Comparison of ENCODE assay signal across 15 cellular contexts in the genomic region with DNA sequence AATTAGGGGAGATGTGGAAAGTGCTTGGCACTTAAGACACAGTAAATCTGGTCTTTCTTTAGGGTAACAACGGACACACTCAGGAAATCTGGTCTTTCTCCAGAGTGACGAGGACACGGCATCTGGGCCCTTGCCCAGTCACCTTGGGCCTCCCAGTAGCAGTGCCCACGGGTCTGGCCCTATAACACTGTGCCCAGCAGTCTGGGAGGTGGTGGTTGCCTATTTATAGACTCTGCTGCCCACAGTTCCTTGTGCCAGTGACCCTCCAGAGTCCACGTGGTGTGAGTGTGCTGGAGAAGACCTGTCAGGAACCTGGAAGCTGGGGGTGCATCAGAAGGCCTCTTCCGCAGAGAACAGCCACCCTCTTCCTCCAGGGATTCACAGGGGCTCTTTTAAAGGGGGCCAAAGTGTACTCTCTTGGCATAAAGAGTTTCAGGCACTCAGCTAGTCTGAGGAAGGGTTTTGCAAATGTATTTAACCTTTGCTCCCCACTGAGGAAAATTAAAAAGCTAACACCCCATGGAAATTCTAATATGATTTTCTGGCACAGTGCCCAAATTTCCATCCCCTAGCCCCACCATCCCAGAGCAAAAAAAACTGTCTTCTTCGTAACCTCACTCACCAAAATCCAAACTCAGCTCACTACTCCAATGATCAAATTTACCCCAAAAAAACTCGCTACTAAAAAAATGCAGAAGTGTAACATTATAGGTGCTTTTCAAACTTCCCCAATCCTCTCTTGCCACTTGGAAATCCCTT. TPM values are rescaled to one million over a fixed set of nuclear protein-coding genes. Genes with fewer than 3 reads are reported as not detected.
"Had no signal": no experiment of that assay in that cellular context is flagged by ENCODE, and none has a peak within 500 bp of the region (broad histone marks: within the 10 kb centered on the region; RNA-seq: fewer than 3 reads in every experiment).

No MANE protein-coding gene starts in this region.

- H3K27me3 ChIP-seq: ovary had no signal

- H3K27ac ChIP-seq: coronary artery, ovary, SK-N-MC had no signal

- DNase-seq: activated B cell treated with CpG ODN at 0.5 μM for 24 hours; activated CD4-positive, alpha-beta memory T cell treated with anti-CD3 and anti-CD28 coated beads, Interleukin-2, amount 10 ng/mL, durations not matched to agents 7 days and 5 days; activated CD4-positive, alpha-beta T cell treated with anti-CD3 and anti-CD28 coated beads for 4 hours; activated naive CD4-positive, alpha-beta T cell treated with Interleukin-2 at 50 U/mL for 16 hours; activated naive CD8-positive, alpha-beta T cell treated with anti-CD3 and anti-CD28 coated beads, Interleukin-2, amount 10 ng/mL, durations not matched to agents 7 days and 5 days; activated T-cell treated with anti-CD3 and anti-CD28 coated beads, Interleukin-2, amount 50 U/mL, for 24 hours; amygdala; effector CD4-positive, alpha-beta T cell; ovary; stimulated activated naive B cell treated with anti-CD40 and anti-IgM and Interleukin-4, amounts not matched to agents 10 μg/mL and 1 μg/mL and 100 μg/mL, for 72 hours; T-cell had no signal

- ATAC-seq: stimulated activated naive B cell treated with anti-CD40 and anti-IgM and Interleukin-4, amounts not matched to agents 10 μg/mL and 1 μg/mL and 100 μg/mL, for 72 hours; T-cell had no signal

- H3K4me3 ChIP-seq: coronary artery, lung, ovary, SK-N-MC had no signal

- H3K9me3 ChIP-seq: ovary had no signal

- FAIRE-seq: frontal cortex had no signal

- H3K36me3 ChIP-seq: ovary had no signal

RNA-seq across cellular contexts. Expression of a gene that starts 15.4 kb away (rescaled TPM):
- total RNA-seq: activated B cell treated with CpG ODN at 0.5 μM for 24 hours; activated CD4-positive, alpha-beta memory T cell treated with anti-CD3 and anti-CD28 coated beads, Interleukin-2, amount 10 ng/mL, durations not matched to agents 7 days and 5 days; activated naive CD8-positive, alpha-beta T cell treated with anti-CD3 and anti-CD28 coated beads, Interleukin-2, amount 10 ng/mL, durations not matched to agents 7 days and 5 days had no signal
